In the genomic region with DNA sequence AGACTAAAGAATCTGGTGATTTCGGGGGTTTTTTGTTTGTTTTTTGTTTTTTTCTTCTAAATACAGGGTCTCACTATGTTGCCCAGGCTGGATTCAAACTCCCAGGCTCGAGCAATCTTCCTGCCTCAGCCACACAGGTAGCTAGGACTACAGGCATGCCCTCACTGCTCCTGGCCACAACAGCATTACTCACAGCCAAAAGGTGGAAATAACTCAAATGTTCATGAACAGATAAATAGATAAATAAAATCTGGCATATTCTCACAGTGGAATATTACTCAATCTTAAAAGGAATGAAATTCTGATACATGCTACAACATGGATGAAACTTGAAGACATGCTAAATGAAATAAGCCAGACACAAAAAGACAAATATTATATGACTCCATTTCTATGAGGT, we compare ENCODE assay signal across 38 cellular contexts.
"Had no signal": no experiment of that assay in that cellular context is flagged by ENCODE, and none has a peak within 500 bp of the region (broad histone marks: within the 10 kb centered on the region; RNA-seq: fewer than 3 reads in every experiment).

No MANE protein-coding gene starts in this region.

- H3K36me3 ChIP-seq: adrenal gland, ascending aorta, brain microvascular endothelial cell, breast epithelium, cardiac muscle cell had no signal

- FAIRE-seq: astrocyte had no signal

- H3K27ac Mint-ChIP-seq: activated naive CD4-positive, alpha-beta T cell treated with anti-CD3 and anti-CD28 coated beads for 36 hours; activated naive CD4-positive, alpha-beta T cell treated with anti-CD3 and anti-CD28 coated beads, Interleukin-2, amount 10 ng/mL, durations not matched to agents 7 days and 5 days; activated naive CD4-positive, alpha-beta T cell treated with anti-CD3 and anti-CD28 coated beads, Interleukin-2, amount 50 U/mL, for 24 hours; activated naive CD4-positive, alpha-beta T cell treated with anti-CD3 and anti-CD28 coated beads, Interleukin-2, amount 50 U/mL, for 72 hours; activated naive CD8-positive, alpha-beta T cell; activated naive CD8-positive, alpha-beta T cell treated with anti-CD3 and anti-CD28 coated beads for 36 hours; activated naive CD8-positive, alpha-beta T cell treated with anti-CD3 and anti-CD28 coated beads, Interleukin-2, amount 10 ng/mL, durations not matched to agents 7 days and 5 days; activated naive CD8-positive, alpha-beta T cell treated with anti-CD3 and anti-CD28 coated beads, Interleukin-2, amount 50 U/mL, for 24 hours; activated T-cell treated with anti-CD3 and anti-CD28 coated beads, Interleukin-2, amount 50 U/mL, for 24 hours; activated T-cell treated with anti-CD3 and anti-CD28 coated beads, Interleukin-2, amount 50 U/mL, for 72 hours; activated T-helper 1 cell treated with anti-CD3 and anti-CD28 coated beads, Interleukin-12 subunit alpha, Interleukin-12 subunit beta, Interleukin-2, Interleukin-4 antibody, amounts not matched to agents 30 ng/mL and 10 ng/mL and 1 ng/mL, durations not matched to agents 14 hours and 24 hours and 36 hours; activated T-helper 17 cell treated with anti-CD3 and anti-CD28 coated beads, Interleukin-2, amount 50 U/mL, for 72 hours; activated T-helper 2 cell treated with anti-CD3 and anti-CD28 coated beads, Interferon-gamma antibody, Interleukin-2, Interleukin-4, amounts not matched to agents 10 μg/mL and 5 μg/mL and 100 μg/mL, durations not matched to agents 14 hours and 24 hours and 36 hours; brain had no signal

- H3K4me1 ChIP-seq: adrenal gland, ascending aorta, body of pancreas, breast epithelium had no signal

- H3K27me3 ChIP-seq: ascending aorta, body of pancreas, brain microvascular endothelial cell, breast epithelium, cardiac muscle cell had no signal

- H3K9me3 Mint-ChIP-seq: activated naive CD8-positive, alpha-beta T cell treated with anti-CD3 and anti-CD28 coated beads, Interleukin-2, amount 10 ng/mL, durations not matched to agents 7 days and 5 days; activated T-cell treated with anti-CD3 and anti-CD28 coated beads, Interleukin-2, amount 50 U/mL, for 72 hours; activated T-helper 17 cell treated with anti-CD3 and anti-CD28 coated beads, Interleukin-2, amount 50 U/mL, for 72 hours; central memory CD8-positive, alpha-beta T cell had no signal

- DNase-seq: activated effector memory CD4-positive, alpha-beta T cell treated with anti-CD3 and anti-CD28 coated beads, Interleukin-2, amount 50 U/mL, for 16 hours; activated effector memory CD4-positive, alpha-beta T cell treated with Interleukin-2 at 50 U/mL for 16 hours; activated gamma-delta T cell; activated gamma-delta T cell treated with Interleukin-2 at 50 U/mL for 16 hours; activated naive CD4-positive, alpha-beta T cell; activated naive CD4-positive, alpha-beta T cell treated with anti-CD3 and anti-CD28 coated beads for 36 hours; activated naive CD4-positive, alpha-beta T cell treated with anti-CD3 and anti-CD28 coated beads, Interleukin-2, amount 10 ng/mL, durations not matched to agents 7 days and 5 days; activated naive CD4-positive, alpha-beta T cell treated with anti-CD3 and anti-CD28 coated beads, Interleukin-2, amount 50 U/mL, for 16 hours; activated naive CD4-positive, alpha-beta T cell treated with Interleukin-2 at 50 U/mL for 16 hours; activated naive CD8-positive, alpha-beta T cell treated with anti-CD3 and anti-CD28 coated beads for 36 hours; activated naive CD8-positive, alpha-beta T cell treated with anti-CD3 and anti-CD28 coated beads, Interleukin-2, amount 10 ng/mL, durations not matched to agents 7 days and 5 days; activated naive CD8-positive, alpha-beta T cell treated with anti-CD3 and anti-CD28 coated beads, Interleukin-2, amount 50 U/mL, for 24 hours; activated T-cell treated with anti-CD3 and anti-CD28 coated beads, Interleukin-2, amount 50 U/mL, for 1 hour; activated T-cell treated with anti-CD3 and anti-CD28 coated beads, Interleukin-2, amount 50 U/mL, for 24 hours; activated T-cell treated with anti-CD3 and anti-CD28 coated beads, Interleukin-2, amount 50 U/mL, for 4 hours; activated T-cell treated with anti-CD3 and anti-CD28 coated beads, Interleukin-2, amount 50 U/mL, for 48 hours; activated T-cell treated with anti-CD3 and anti-CD28 coated beads, Interleukin-2, amount 50 U/mL, for 72 hours; adrenal gland; amniotic stem cell; amygdala; anterior cingulate cortex; aorta; body of pancreas; brain microvascular endothelial cell; central memory CD4-positive, alpha-beta T cell; cerebellar nuclear complex had no signal

- H3K36me3 Mint-ChIP-seq: activated naive CD4-positive, alpha-beta T cell treated with anti-CD3 and anti-CD28 coated beads, Interleukin-2, amount 10 ng/mL, durations not matched to agents 7 days and 5 days; activated naive CD4-positive, alpha-beta T cell treated with anti-CD3 and anti-CD28 coated beads, Interleukin-2, amount 50 U/mL, for 24 hours; activated naive CD8-positive, alpha-beta T cell treated with anti-CD3 and anti-CD28 coated beads for 36 hours; activated naive CD8-positive, alpha-beta T cell treated with anti-CD3 and anti-CD28 coated beads, Interleukin-2, amount 10 ng/mL, durations not matched to agents 7 days and 5 days; brain had no signal

- H3K27ac ChIP-seq: adrenal gland, ascending aorta, body of pancreas, brain microvascular endothelial cell, breast epithelium, cardiac muscle cell had no signal

- H3K4me1 Mint-ChIP-seq: activated naive CD4-positive, alpha-beta T cell treated with anti-CD3 and anti-CD28 coated beads, Interleukin-2, amount 10 ng/mL, durations not matched to agents 7 days and 5 days; activated naive CD4-positive, alpha-beta T cell treated with anti-CD3 and anti-CD28 coated beads, Interleukin-2, amount 50 U/mL, for 24 hours; activated T-helper 17 cell treated with anti-CD3 and anti-CD28 coated beads, Interleukin-2, amount 50 U/mL, for 72 hours; central memory CD8-positive, alpha-beta T cell had no signal

- H3K27me3 Mint-ChIP-seq: activated naive CD8-positive, alpha-beta T cell treated with anti-CD3 and anti-CD28 coated beads for 36 hours had no signal

- H3K9me3 ChIP-seq: ascending aorta, body of pancreas, breast epithelium had no signal

- H3K4me3 Mint-ChIP-seq: activated naive CD4-positive, alpha-beta T cell treated with anti-CD3 and anti-CD28 coated beads for 36 hours; activated naive CD4-positive, alpha-beta T cell treated with anti-CD3 and anti-CD28 coated beads, Interleukin-2, amount 10 ng/mL, durations not matched to agents 7 days and 5 days; activated naive CD4-positive, alpha-beta T cell treated with anti-CD3 and anti-CD28 coated beads, Interleukin-2, amount 50 U/mL, for 24 hours; activated naive CD8-positive, alpha-beta T cell; activated naive CD8-positive, alpha-beta T cell treated with anti-CD3 and anti-CD28 coated beads for 36 hours; activated naive CD8-positive, alpha-beta T cell treated with anti-CD3 and anti-CD28 coated beads, Interleukin-2, amount 10 ng/mL, durations not matched to agents 7 days and 5 days; activated naive CD8-positive, alpha-beta T cell treated with anti-CD3 and anti-CD28 coated beads, Interleukin-2, amount 50 U/mL, for 24 hours; activated T-cell treated with anti-CD3 and anti-CD28 coated beads, Interleukin-2, amount 50 U/mL, for 24 hours; activated T-cell treated with anti-CD3 and anti-CD28 coated beads, Interleukin-2, amount 50 U/mL, for 4 hours; activated T-cell treated with anti-CD3 and anti-CD28 coated beads, Interleukin-2, amount 50 U/mL, for 72 hours; activated T-helper 1 cell treated with anti-CD3 and anti-CD28 coated beads, Interleukin-12 subunit alpha, Interleukin-12 subunit beta, Interleukin-2, Interleukin-4 antibody, amounts not matched to agents 30 ng/mL and 10 ng/mL and 1 ng/mL, durations not matched to agents 14 hours and 24 hours and 36 hours; activated T-helper 17 cell treated with anti-CD3 and anti-CD28 coated beads, Interleukin-2, amount 50 U/mL, for 72 hours; brain; central memory CD8-positive, alpha-beta T cell had no signal

- H3K4me3 ChIP-seq: adrenal gland, ascending aorta, body of pancreas, breast epithelium, cardiac muscle cell had no signal
